ENCODE assay signal across 24 cellular contexts in the genomic region with DNA sequence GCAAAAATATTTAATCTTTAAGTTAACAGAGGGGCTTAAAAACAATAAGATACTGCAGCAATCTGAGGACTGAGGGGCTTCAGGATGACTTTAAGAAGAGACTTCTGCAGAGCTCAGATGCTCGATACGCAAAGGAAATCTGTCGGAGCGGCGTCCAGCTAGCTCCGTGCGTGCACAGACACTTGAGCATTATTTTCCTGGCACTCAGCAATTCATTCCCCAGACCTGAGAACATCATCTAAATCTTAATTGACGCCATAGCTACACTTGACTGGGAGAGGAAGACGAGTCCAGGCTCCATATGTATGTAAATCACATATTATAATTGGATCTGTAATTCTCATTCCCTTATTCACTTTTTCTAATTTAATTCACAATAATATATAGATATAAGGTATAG.
"Had no signal": no experiment of that assay in that cellular context is flagged by ENCODE, and none has a peak within 500 bp of the region (broad histone marks: within the 10 kb centered on the region; RNA-seq: fewer than 3 reads in every experiment).

No MANE protein-coding gene starts in this region.

- H3K4me1 ChIP-seq: colonic mucosa, gastrocnemius medialis, lower lobe of right lung, parathyroid adenoma, transverse colon, upper lobe of right lung, uterus had no signal

- H3K4me1 Mint-ChIP-seq: neural crest cell had no signal

- H3K9ac ChIP-seq: parathyroid adenoma had no signal

- H3K9me3 Mint-ChIP-seq: dendritic cell treated with granulocyte-macrophage colony-stimulating factor and Interleukin-4, amounts not matched to agents 40 ng/mL and 50 ng/mL, for 4 days; naive B cell; natural killer cell treated with Interleukin-12 subunit alpha and Interleukin-12 subunit beta and Interleukin-15 and Interleukin-18, amount 100 ng/mL, for 72 hours; neural crest cell; stimulated activated naive B cell treated with anti-CD40 and anti-IgM and Interleukin-4, amounts not matched to agents 10 μg/mL and 1 μg/mL and 100 μg/mL, for 72 hours; stimulated activated naive CD8-positive, alpha-beta T cell treated with anti-CD3 and anti-CD28 coated beads, Interleukin-15, Interleukin-2, amounts not matched to agents 100 ng/mL and 50 ng/mL, for 24 hours had no signal

- H3K4me3 Mint-ChIP-seq: dendritic cell treated with granulocyte-macrophage colony-stimulating factor and Interleukin-4, amounts not matched to agents 40 ng/mL and 50 ng/mL, for 4 days; natural killer cell treated with Interleukin-12 subunit alpha and Interleukin-12 subunit beta and Interleukin-15 and Interleukin-18, amount 100 ng/mL, for 72 hours; neural crest cell; stimulated activated naive B cell treated with anti-CD40 and anti-IgM and Interleukin-4, amounts not matched to agents 10 μg/mL and 1 μg/mL and 100 μg/mL, for 72 hours; stimulated activated naive CD8-positive, alpha-beta T cell treated with anti-CD3 and anti-CD28 coated beads, Interleukin-15, Interleukin-2, amounts not matched to agents 100 ng/mL and 50 ng/mL, for 24 hours had no signal

- H3K9me3 ChIP-seq: colonic mucosa, esophagus muscularis mucosa, gastrocnemius medialis, lower lobe of right lung, mucosa of descending colon, neutrophil, right lobe of liver, transverse colon, upper lobe of right lung, uterus had no signal

- H3K36me3 Mint-ChIP-seq: naive B cell; natural killer cell treated with Interleukin-12 subunit alpha and Interleukin-12 subunit beta and Interleukin-15 and Interleukin-18, amount 100 ng/mL, for 72 hours; stimulated activated naive B cell treated with anti-CD40 and anti-IgM and Interleukin-4, amounts not matched to agents 10 μg/mL and 1 μg/mL and 100 μg/mL, for 72 hours had no signal

- H3K79me2 ChIP-seq: parathyroid adenoma had no signal

- H3K4me3 ChIP-seq: colonic mucosa, esophagus muscularis mucosa, gastrocnemius medialis, lower lobe of right lung, mucosa of descending colon, right lobe of liver, transverse colon, upper lobe of right lung, uterus had no signal

- DNase-seq: colonic mucosa; effector CD8-positive, alpha-beta T cell; gastrocnemius medialis; head of caudate nucleus; left ventricle myocardium superior; lower lobe of right lung; mucosa of descending colon; naive B cell; right lobe of liver; small intestine; stimulated activated CD4-positive, alpha-beta T cell treated with anti-CD3 and anti-CD28 coated beads, Interleukin-15, amount 100 ng/mL, for 24 hours; stimulated activated CD4-positive, alpha-beta T cell treated with anti-CD3 and anti-CD28 coated beads, Interleukin-2, amount 100 ng/mL, for 48 hours; stimulated activated naive B cell treated with anti-CD40 and anti-IgM and Interleukin-4, amounts not matched to agents 10 μg/mL and 1 μg/mL and 100 μg/mL, for 72 hours; transverse colon; upper lobe of right lung; uterus had no signal

- H3K27ac Mint-ChIP-seq: dendritic cell treated with granulocyte-macrophage colony-stimulating factor and Interleukin-4, amounts not matched to agents 40 ng/mL and 50 ng/mL, for 4 days; natural killer cell treated with Interleukin-12 subunit alpha and Interleukin-12 subunit beta and Interleukin-15 and Interleukin-18, amount 100 ng/mL, for 72 hours; progenitor cell of endocrine pancreas; stimulated activated naive B cell treated with anti-CD40 and anti-IgM and Interleukin-4, amounts not matched to agents 10 μg/mL and 1 μg/mL and 100 μg/mL, for 72 hours; stimulated activated naive CD8-positive, alpha-beta T cell treated with anti-CD3 and anti-CD28 coated beads, Interleukin-15, Interleukin-2, amounts not matched to agents 100 ng/mL and 50 ng/mL, for 24 hours had no signal

- H3K36me3 ChIP-seq: colonic mucosa, esophagus muscularis mucosa, gastrocnemius medialis, lower lobe of right lung, neutrophil, right lobe of liver, transverse colon, upper lobe of right lung, uterus had no signal

- H3K27me3 ChIP-seq: colonic mucosa, esophagus muscularis mucosa, gastrocnemius medialis, neutrophil, right lobe of liver, transverse colon, upper lobe of right lung, uterus had no signal

- H3K27me3 Mint-ChIP-seq: naive B cell; stimulated activated naive B cell treated with anti-CD40 and anti-IgM and Interleukin-4, amounts not matched to agents 10 μg/mL and 1 μg/mL and 100 μg/mL, for 72 hours had no signal

- H2AFZ ChIP-seq: parathyroid adenoma had no signal

- H3K27ac ChIP-seq: colonic mucosa, gastrocnemius medialis, lower lobe of right lung, neutrophil, parathyroid adenoma, right lobe of liver, transverse colon, upper lobe of right lung, uterus had no signal
